Comparison of ENCODE assay signal across 9 cellular contexts in genomic region chr22:27749597-27750225, GRCh38. TPM values are rescaled to one million over a fixed set of nuclear protein-coding genes. Genes with fewer than 3 reads are reported as not detected.
DNase-seq lines count a peak whose midpoint lies in the region; ATAC-seq and TF ChIP-seq lines count a peak whose summit lies in the region.
"Had no signal": no experiment of that assay in that cellular context is flagged by ENCODE, and none has a peak within 500 bp of the region (broad histone marks: within the 10 kb centered on the region; RNA-seq: fewer than 3 reads in every experiment).

No MANE protein-coding gene starts in this region.

- H3K4me1 Mint-ChIP-seq in activated naive CD4-positive, alpha-beta T cell treated with anti-CD3 and anti-CD28 coated beads, Interleukin-2, amount 50 U/mL, for 24 hours: no peaks in the 10 kb centered on the region
- H3K4me1 Mint-ChIP-seq in activated naive CD4-positive, alpha-beta T cell treated with anti-CD3 and anti-CD28 coated beads, Interleukin-2, amount 10 ng/mL, durations not matched to agents 7 days and 5 days: no peaks in the 10 kb centered on the region
- peaks cover 55% of the 10 kb centered on the region for H3K4me1 Mint-ChIP-seq in nephron

- no peak for TF ChIP-seq CTCF in fibroblast of the aortic adventitia (IDR thresholded peaks at IDR 0.05; ENCODE audit: insufficient read depth, low read length)
- TF ChIP-seq CTCF in nephron (IDR thresholded peaks at IDR 0.05; ENCODE audit: unreplicated experiment in 3 of 3): no peak
- no peak for TF ChIP-seq CTCF in uterus (IDR thresholded peaks at IDR 0.05)

- H3K4me1 ChIP-seq in uterus: peaks cover 0 to 23% of the 10 kb centered on the region in 2 donors

- no peak for TF ChIP-seq POLR2A in uterus (IDR thresholded peaks at IDR 0.05)

- H3K36me3 Mint-ChIP-seq in activated naive CD4-positive, alpha-beta T cell treated with anti-CD3 and anti-CD28 coated beads, Interleukin-2, amount 50 U/mL, for 24 hours: no peaks in the 10 kb centered on the region
- no peaks in the 10 kb centered on the region for H3K36me3 Mint-ChIP-seq in activated naive CD4-positive, alpha-beta T cell treated with anti-CD3 and anti-CD28 coated beads, Interleukin-2, amount 10 ng/mL, durations not matched to agents 7 days and 5 days
- H3K36me3 Mint-ChIP-seq in nephron (ENCODE audit: low read depth): peaks cover 12% of the 10 kb centered on the region

- no peaks in the 10 kb centered on the region for H3K27me3 ChIP-seq in uterus

- H3K4me3 Mint-ChIP-seq in activated naive CD4-positive, alpha-beta T cell treated with anti-CD3 and anti-CD28 coated beads, Interleukin-2, amount 50 U/mL, for 24 hours: no peak overlapping the region
- no peak overlapping the region for H3K4me3 Mint-ChIP-seq in activated naive CD4-positive, alpha-beta T cell treated with anti-CD3 and anti-CD28 coated beads, Interleukin-2, amount 10 ng/mL, durations not matched to agents 7 days and 5 days
- H3K4me3 Mint-ChIP-seq in nephron: peak overlapping the region; percentile 34 to 62 (median 40)

- ATAC-seq in HG02759 (IDR thresholded peaks at IDR 0.05; ENCODE audit: unreplicated experiment): no peak

- no peak overlapping the region for H3K4me3 ChIP-seq in fibroblast of the aortic adventitia (ENCODE audit: low read depth, low read length)
- H3K4me3 ChIP-seq in uterus: no peak overlapping the region

- no peaks in the 10 kb centered on the region for H3K9me3 ChIP-seq in uterus

- peaks cover 5% of the 10 kb centered on the region for H3K27me3 Mint-ChIP-seq in activated naive CD4-positive, alpha-beta T cell treated with anti-CD3 and anti-CD28 coated beads, Interleukin-2, amount 50 U/mL, for 24 hours
- H3K27me3 Mint-ChIP-seq in activated naive CD4-positive, alpha-beta T cell treated with anti-CD3 and anti-CD28 coated beads, Interleukin-2, amount 10 ng/mL, durations not matched to agents 7 days and 5 days: peaks cover 24% of the 10 kb centered on the region
- H3K27me3 Mint-ChIP-seq in nephron (ENCODE audit: low read depth): peaks cover 30% of the 10 kb centered on the region

- intact Hi-C loops in uterus (cut with DNase I; ENCODE audit: low total_unique reads): no loop called here

- CTCF ChIA-PET in activated naive CD4-positive, alpha-beta T cell treated with anti-CD3 and anti-CD28 coated beads, Interleukin-2, amount 10 ng/mL, durations not matched to agents 7 days and 5 days (lab: Charles Lee): interaction anchor here (0.7 kb wide), 1 partner anchor 32 kb away, joined by 3 read pairs; no protein-coding TSS in a partner anchor

- no peaks in the 10 kb centered on the region for H3K36me3 ChIP-seq in uterus

- peak overlapping the region; percentile 52 to 78 for H3K27ac ChIP-seq in uterus

- DNase-seq in activated naive CD4-positive, alpha-beta T cell treated with anti-CD3 and anti-CD28 coated beads, Interleukin-2, amount 10 ng/mL, durations not matched to agents 7 days and 5 days: no peak
- DNase-seq in fibroblast of the aortic adventitia (ENCODE audit: low read depth): peak; percentile 71
- DNase-seq in uterus: no peak
- DNase-seq in DMS 273 (lab: John Stamatoyannopoulos, UW; ENCODE audit: unreplicated experiment): no peak
- no peak for DNase-seq in NCI-H2171 (lab: John Stamatoyannopoulos, UW)
- DNase-seq: cortex of kidney had no signal

- peak overlapping the region; percentile 39 for H3K27ac Mint-ChIP-seq in activated naive CD4-positive, alpha-beta T cell treated with anti-CD3 and anti-CD28 coated beads, Interleukin-2, amount 50 U/mL, for 24 hours
- H3K27ac Mint-ChIP-seq in activated naive CD4-positive, alpha-beta T cell treated with anti-CD3 and anti-CD28 coated beads, Interleukin-2, amount 10 ng/mL, durations not matched to agents 7 days and 5 days: no peak overlapping the region
- peak overlapping the region; percentile 89 to 98 (median 96) for H3K27ac Mint-ChIP-seq in nephron

- H3K9me3 Mint-ChIP-seq in activated naive CD4-positive, alpha-beta T cell treated with anti-CD3 and anti-CD28 coated beads, Interleukin-2, amount 50 U/mL, for 24 hours: no peaks in the 10 kb centered on the region
- no peaks in the 10 kb centered on the region for H3K9me3 Mint-ChIP-seq in activated naive CD4-positive, alpha-beta T cell treated with anti-CD3 and anti-CD28 coated beads, Interleukin-2, amount 10 ng/mL, durations not matched to agents 7 days and 5 days
- H3K9me3 Mint-ChIP-seq in nephron: no peaks in the 10 kb centered on the region

RNA-seq across cellular contexts. Expression of gene MN1, which starts 51.8 kb away (rescaled TPM):
- 27.9 and 55.9 TPM in 2 replicates for total RNA-seq in fibroblast of the aortic adventitia (ENCODE audit: low replicate concordance)
- 1 to 10 TPM; 2.0 to 9.7 (median 8.2) TPM for total RNA-seq in uterus

Comparison
In these comparisons a context has a peak if more than half of its experiments do, and no peak if none do; other contexts are left out.
1. H3K4me3 Mint-ChIP-seq: peak in nephron (3 of 3); none in activated naive CD4-positive, alpha-beta T cell treated with anti-CD3 and anti-CD28 coated beads, Interleukin-2, amount 50 U/mL, for 24 hours (single experiment) and activated naive CD4-positive, alpha-beta T cell treated with anti-CD3 and anti-CD28 coated beads, Interleukin-2, amount 10 ng/mL, durations not matched to agents 7 days and 5 days (single experiment).